In the genomic region with DNA sequence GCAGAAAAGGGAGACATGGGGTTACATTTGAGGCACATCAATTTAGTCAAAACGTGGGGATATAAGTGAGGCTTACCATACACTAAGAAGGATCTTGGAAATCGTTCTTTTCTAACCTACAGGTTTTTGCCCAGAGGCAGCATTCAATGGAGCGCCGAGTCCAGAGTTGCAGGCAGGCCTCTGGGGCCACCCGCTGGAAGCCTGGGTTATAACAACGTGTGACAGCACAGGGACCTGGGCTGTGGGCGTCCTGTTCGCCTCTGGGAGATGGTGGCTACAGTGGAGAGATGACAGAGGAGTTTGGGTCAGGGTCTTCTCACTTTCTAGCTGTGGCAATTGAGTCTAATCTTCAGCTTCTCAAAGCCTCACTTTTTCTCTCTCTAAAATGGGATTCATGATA, we compare ENCODE assay signal across 8 cellular contexts. TPM values are rescaled to one million over a fixed set of nuclear protein-coding genes. Genes with fewer than 3 reads are reported as not detected.
DNase-seq lines count a peak whose midpoint lies in the region; ATAC-seq lines count a peak whose summit lies in the region.

No MANE protein-coding gene starts in this region.

- H3K36me3 Mint-ChIP-seq in activated T-cell treated with anti-CD3 and anti-CD28 coated beads, Interleukin-2, amount 50 U/mL, for 24 hours (ENCODE audit: low read depth): no peaks in the 10 kb centered on the region
- no peaks in the 10 kb centered on the region for H3K36me3 Mint-ChIP-seq in activated naive CD8-positive, alpha-beta T cell treated with anti-CD3 and anti-CD28 coated beads for 36 hours

- WGBS in right cardiac atrium: 19% methylated on average over 8 of the region's 8 CpGs

- H3K9me3 ChIP-seq in right cardiac atrium (ENCODE audit: control insufficient read depth, low read length): no peaks in the 10 kb centered on the region

- no peak overlapping the region for H3K4me3 ChIP-seq in right cardiac atrium (ENCODE audit: low read length)

- peaks cover 3% of the 10 kb centered on the region for H3K4me1 Mint-ChIP-seq in activated T-cell treated with anti-CD3 and anti-CD28 coated beads, Interleukin-2, amount 50 U/mL, for 24 hours (ENCODE audit: low read depth)
- H3K4me1 Mint-ChIP-seq in activated naive CD8-positive, alpha-beta T cell treated with anti-CD3 and anti-CD28 coated beads for 36 hours: peaks cover 2% of the 10 kb centered on the region

- no peak overlapping the region for H3K27ac ChIP-seq in right cardiac atrium (ENCODE audit: low read length)

- ATAC-seq in right cardiac atrium: peak; percentile 66 to 78

- H3K4me3 Mint-ChIP-seq in activated T-cell treated with anti-CD3 and anti-CD28 coated beads, Interleukin-2, amount 50 U/mL, for 24 hours: no peak overlapping the region
- H3K4me3 Mint-ChIP-seq in activated naive CD8-positive, alpha-beta T cell treated with anti-CD3 and anti-CD28 coated beads for 36 hours: no peak overlapping the region

- peaks cover 82% of the 10 kb centered on the region for H3K27me3 Mint-ChIP-seq in activated T-cell treated with anti-CD3 and anti-CD28 coated beads, Interleukin-2, amount 50 U/mL, for 24 hours
- H3K27me3 Mint-ChIP-seq in activated naive CD8-positive, alpha-beta T cell treated with anti-CD3 and anti-CD28 coated beads for 36 hours: peaks cover 74% of the 10 kb centered on the region

- H3K9me3 Mint-ChIP-seq in activated T-cell treated with anti-CD3 and anti-CD28 coated beads, Interleukin-2, amount 50 U/mL, for 24 hours: no peaks in the 10 kb centered on the region
- no peaks in the 10 kb centered on the region for H3K9me3 Mint-ChIP-seq in activated naive CD8-positive, alpha-beta T cell treated with anti-CD3 and anti-CD28 coated beads for 36 hours

- H3K4me1 ChIP-seq in right cardiac atrium (ENCODE audit: control insufficient read depth, insufficient read depth, low read length): no peaks in the 10 kb centered on the region

- H3K27me3 ChIP-seq in right cardiac atrium (ENCODE audit: control insufficient read depth, insufficient read depth): no peaks in the 10 kb centered on the region

- intact Hi-C loops in right cardiac atrium (cut with DNase I): loop anchor here in 1 of 4 donors (10.0 kb wide), 2 partner anchors 59 to 439 kb away; no protein-coding TSS in a partner anchor

- peak; percentile 32 to 48 for DNase-seq in activated T-cell treated with anti-CD3 and anti-CD28 coated beads, Interleukin-2, amount 50 U/mL, for 48 hours
- no peak for DNase-seq in activated T-cell treated with anti-CD3 and anti-CD28 coated beads, Interleukin-2, amount 50 U/mL, for 24 hours
- DNase-seq in NCI-H1694 treated with DMSO at 0.1 percent for 48 hours (lab: John Stamatoyannopoulos, UW) (peak; percentile 23), right cardiac atrium (peak; percentile 52 to 78 (median 75)), NCI-H1436 treated with DMSO at 0.1 percent for 48 hours (lab: John Stamatoyannopoulos, UW) (no peak), amniotic stem cell (lab: John Stamatoyannopoulos, UW) (no peak)
- peak; percentile 34 for DNase-seq in activated naive CD8-positive, alpha-beta T cell treated with anti-CD3 and anti-CD28 coated beads for 36 hours
- DNase-seq in stimulated activated CD4-positive, alpha-beta T cell treated with anti-CD3 and anti-CD28 coated beads, Interleukin-1b, Interleukin-23, amount 100 ng/mL, for 48 hours: peak; percentile 16

- H3K27ac Mint-ChIP-seq in activated T-cell treated with anti-CD3 and anti-CD28 coated beads, Interleukin-2, amount 50 U/mL, for 24 hours: no peak overlapping the region
- no peak overlapping the region for H3K27ac Mint-ChIP-seq in activated naive CD8-positive, alpha-beta T cell treated with anti-CD3 and anti-CD28 coated beads for 36 hours

RNA-seq across cellular contexts. Expression of a gene that starts 53.9 kb away (rescaled TPM):
- under 1 TPM; 0.26 to 0.45 TPM for total RNA-seq in activated naive CD8-positive, alpha-beta T cell treated with anti-CD3 and anti-CD28 coated beads for 36 hours
- total RNA-seq in right cardiac atrium: under 1 TPM in 2 of 4 donors, not detected in 2; 0.12 to 0.31 TPM
- polyA plus RNA-seq in right cardiac atrium: 0.05 TPM

Comparison
In these comparisons a context has a peak if more than half of its experiments do, and no peak if none do; other contexts are left out.
1. DNase-seq: peak in activated T-cell treated with anti-CD3 and anti-CD28 coated beads, Interleukin-2, amount 50 U/mL, for 48 hours (2 of 2), NCI-H1694 treated with DMSO at 0.1 percent for 48 hours (single experiment), activated naive CD8-positive, alpha-beta T cell treated with anti-CD3 and anti-CD28 coated beads for 36 hours (single experiment), right cardiac atrium (3 of 3) and stimulated activated CD4-positive, alpha-beta T cell treated with anti-CD3 and anti-CD28 coated beads, Interleukin-1b, Interleukin-23, amount 100 ng/mL, for 48 hours (single experiment); none in activated T-cell treated with anti-CD3 and anti-CD28 coated beads, Interleukin-2, amount 50 U/mL, for 24 hours (single experiment), NCI-H1436 treated with DMSO at 0.1 percent for 48 hours (single experiment) and amniotic stem cell (single experiment).